In genomic region chr1:1173793-1174415, GRCh38 we compare ENCODE assay signal across 10 cellular contexts. TPM values are rescaled to one million over a fixed set of nuclear protein-coding genes. Genes with fewer than 3 reads are reported as not detected.
DNase-seq lines count a peak whose midpoint lies in the region; ATAC-seq and TF ChIP-seq lines count a peak whose summit lies in the region.
"Had no signal": no experiment of that assay in that cellular context is flagged by ENCODE, and none has a peak within 500 bp of the region (broad histone marks: within the 10 kb centered on the region; RNA-seq: fewer than 3 reads in every experiment).

Gene TTLL10 (plus strand): TSS chr1:1173880. CDS start chr1:1179216, 5,336 bp downstream.

- CTCF ChIA-PET in CD8-positive, alpha-beta memory T cell (lab: Charles Lee) = no interaction called here

- ATAC-seq in RWPE2 (ENCODE audit: low read depth) (no peak), GM21528 (IDR thresholded peaks at IDR 0.05; ENCODE audit: low FRiP score, unreplicated experiment) (no peak), HG02588 (IDR thresholded peaks at IDR 0.05; ENCODE audit: unreplicated experiment) (no peak), HG02571 (IDR thresholded peaks at IDR 0.05; ENCODE audit: unreplicated experiment) (no peak)
- peak; percentile 50 for ATAC-seq in central memory CD8-positive, alpha-beta T cell (replicated peaks; ENCODE audit: extremely low read depth, poor library complexity, severe bottlenecking)
- peak; percentile 68 to 72 for ATAC-seq in naive thymus-derived CD8-positive, alpha-beta T cell
- ATAC-seq: foreskin keratinocyte had no signal

- peak within 1 kb of the TSS in 5 of 7 donors; percentile 8 to 54 (median 41) for H3K4me3 Mint-ChIP-seq in CD8-positive, alpha-beta memory T cell
- no peak within 1 kb of the TSS for H3K4me3 Mint-ChIP-seq in central memory CD8-positive, alpha-beta T cell
- H3K4me3 Mint-ChIP-seq in naive thymus-derived CD8-positive, alpha-beta T cell = peak within 1 kb of the TSS in 8 of 10 donors; percentile 10 to 66 (median 34)

- peak in 3 of 5 donors; percentile 46 to 85 (median 59) for DNase-seq in CD8-positive, alpha-beta memory T cell
- DNase-seq in RWPE2 (ENCODE audit: low spot score) (peak; percentile 54), NCI-H1048 (lab: John Stamatoyannopoulos, UW) (no peak)
- no peak for DNase-seq in central memory CD8-positive, alpha-beta T cell (ENCODE audit: low spot score in 2 of 2)
- peak in 9 of 10 donors; percentile 27 to 88 (median 53) for DNase-seq in naive thymus-derived CD8-positive, alpha-beta T cell
- DNase-seq: foreskin keratinocyte had no signal

- no peaks in the 10 kb centered on the region for H3K36me3 ChIP-seq in CD8-positive, alpha-beta memory T cell (ENCODE audit: insufficient read depth, low read length)
- H3K36me3 ChIP-seq in RWPE2 (ENCODE audit: low read depth) = no peaks in the 10 kb centered on the region

- H3K9me3 Mint-ChIP-seq in CD8-positive, alpha-beta memory T cell = no peaks in the 10 kb centered on the region
- H3K9me3 Mint-ChIP-seq in central memory CD8-positive, alpha-beta T cell = no peaks in the 10 kb centered on the region
- H3K9me3 Mint-ChIP-seq in naive thymus-derived CD8-positive, alpha-beta T cell = no peaks in the 10 kb centered on the region

- POLR2A ChIA-PET in CD8-positive, alpha-beta memory T cell (lab: Charles Lee) = interaction anchor here (0.5 to 0.9 kb wide), 2 partner anchors 16 to 383 kb away, joined by 3 to 4 read pairs; no protein-coding TSS in a partner anchor
- POLR2A ChIA-PET in naive thymus-derived CD8-positive, alpha-beta T cell (lab: Charles Lee) = interaction anchor here (0.8 to 1.2 kb wide), 3 partner anchors 8 to 98 kb away, joined by 3 to 4 read pairs (median 3); no protein-coding TSS in a partner anchor

- no peak for TF ChIP-seq CTCF in RWPE2 (IDR thresholded peaks at IDR 0.05; ENCODE audit: poor library complexity, severe bottlenecking)

- peaks cover 15% of the 10 kb centered on the region for H3K4me1 ChIP-seq in CD8-positive, alpha-beta memory T cell (ENCODE audit: insufficient read depth, low read length)
- no peaks in the 10 kb centered on the region for H3K4me1 ChIP-seq in RWPE2 (ENCODE audit: insufficient read depth, poor library complexity, severe bottlenecking)
- H3K4me1 ChIP-seq: foreskin keratinocyte had no signal

- no peaks in the 10 kb centered on the region for H3K36me3 Mint-ChIP-seq in CD8-positive, alpha-beta memory T cell
- H3K36me3 Mint-ChIP-seq in central memory CD8-positive, alpha-beta T cell (ENCODE audit: insufficient read depth) = no peaks in the 10 kb centered on the region
- H3K36me3 Mint-ChIP-seq in naive thymus-derived CD8-positive, alpha-beta T cell = no peaks in the 10 kb centered on the region

- peaks cover 4 to 24% (median 9%) of the 10 kb centered on the region in 3 donors for H3K4me1 Mint-ChIP-seq in CD8-positive, alpha-beta memory T cell
- H3K4me1 Mint-ChIP-seq in central memory CD8-positive, alpha-beta T cell = no peaks in the 10 kb centered on the region
- H3K4me1 Mint-ChIP-seq in naive thymus-derived CD8-positive, alpha-beta T cell = peaks cover 11 to 33% (median 20%) of the 10 kb centered on the region in 4 donors

- no peaks in the 10 kb centered on the region for H3K9me3 ChIP-seq in CD8-positive, alpha-beta memory T cell (ENCODE audit: low read length)
- no peaks in the 10 kb centered on the region for H3K9me3 ChIP-seq in RWPE2 (ENCODE audit: severe bottlenecking)

- H3K27ac ChIP-seq in CD8-positive, alpha-beta memory T cell (ENCODE audit: low read depth, low read length) = no peak within 1 kb of the TSS
- H3K27ac ChIP-seq in RWPE2 (ENCODE audit: poor library complexity, severe bottlenecking) = no peak within 1 kb of the TSS
- H3K27ac ChIP-seq: foreskin keratinocyte had no signal

- no peak within 1 kb of the TSS for H3K4me3 ChIP-seq in CD8-positive, alpha-beta memory T cell (ENCODE audit: low read length)
- no peak within 1 kb of the TSS for H3K4me3 ChIP-seq in RWPE2 (ENCODE audit: severe bottlenecking)

- H3K27me3 Mint-ChIP-seq in CD8-positive, alpha-beta memory T cell = peaks cover 11 to 14% of the 10 kb centered on the region in 2 donors
- peaks cover 26% of the 10 kb centered on the region for H3K27me3 Mint-ChIP-seq in central memory CD8-positive, alpha-beta T cell
- peaks cover 0 to 6% (median 4%) of the 10 kb centered on the region in 5 donors for H3K27me3 Mint-ChIP-seq in naive thymus-derived CD8-positive, alpha-beta T cell

- H3K27me3 ChIP-seq in CD8-positive, alpha-beta memory T cell (ENCODE audit: insufficient read depth, low read length, poor library complexity, severe bottlenecking) = no peaks in the 10 kb centered on the region
- H3K27me3 ChIP-seq in RWPE2 (ENCODE audit: insufficient read depth, poor library complexity, severe bottlenecking) = no peaks in the 10 kb centered on the region
- H3K27me3 ChIP-seq: foreskin keratinocyte had no signal

- H3K27ac Mint-ChIP-seq in CD8-positive, alpha-beta memory T cell = peak within 1 kb of the TSS in 1 of 8 donors; percentile 77
- H3K27ac Mint-ChIP-seq in central memory CD8-positive, alpha-beta T cell (ENCODE audit: low read depth) = no peak within 1 kb of the TSS
- peak within 1 kb of the TSS in 7 of 10 donors; percentile 15 to 66 (median 36) for H3K27ac Mint-ChIP-seq in naive thymus-derived CD8-positive, alpha-beta T cell

RNA-seq across cellular contexts. Expression of gene TTLL10, which starts in this region (rescaled TPM):
- total RNA-seq in CD8-positive, alpha-beta memory T cell = not detected
- polyA plus RNA-seq in CD8-positive, alpha-beta memory T cell = not detected
- not detected for total RNA-seq in naive thymus-derived CD8-positive, alpha-beta T cell
- polyA plus RNA-seq in naive thymus-derived CD8-positive, alpha-beta T cell = not detected
- total RNA-seq: foreskin keratinocyte, SK-MEL-5 had no signal

Comparison
In these comparisons a context has a peak if more than half of its experiments do, and no peak if none do; other contexts are left out.
1. Peak in DNase-seq in CD8-positive, alpha-beta memory T cell; RNA of the gene not detected or under 1 TPM.
2. Peak in DNase-seq and ATAC-seq in naive thymus-derived CD8-positive, alpha-beta T cell; RNA of the gene not detected or under 1 TPM.